15 cellular contexts compared by ENCODE assay signal in the genomic region with DNA sequence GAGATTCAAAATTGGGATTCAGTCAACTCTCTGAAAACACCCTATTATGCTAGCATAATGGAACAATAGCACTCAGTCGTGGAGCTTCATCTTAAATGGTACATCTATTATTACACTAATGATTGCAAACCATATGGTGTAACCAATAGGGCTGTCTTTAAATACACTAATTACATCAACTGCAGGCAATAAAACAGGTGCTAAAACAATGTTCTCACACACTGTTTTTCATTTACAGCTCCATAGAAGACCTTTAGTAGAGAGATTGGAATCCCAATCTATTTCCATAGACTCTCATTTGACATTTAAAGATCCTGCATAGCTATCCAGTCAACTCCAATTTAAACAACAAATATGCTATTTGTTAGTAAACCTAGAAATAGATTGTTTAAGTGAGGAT.
DNase-seq lines count a peak whose midpoint lies in the region; ATAC-seq and TF ChIP-seq lines count a peak whose summit lies in the region.
"Had no signal": no experiment of that assay in that cellular context is flagged by ENCODE, and none has a peak within 500 bp of the region (broad histone marks: within the 10 kb centered on the region; RNA-seq: fewer than 3 reads in every experiment).

No MANE protein-coding gene starts in this region.

- H3K4me1 ChIP-seq in PC-9 (replicated peaks; ENCODE audit: insufficient read depth) (no peaks in the 10 kb centered on the region), SJCRH30 (no peaks in the 10 kb centered on the region)
- H3K4me1 ChIP-seq: BLaER1 treated with 17β-estradiol and CSF1 and Interleukin-3, amounts not matched to agents 10 nM and 100 nM had no signal

- H3K4me3 ChIP-seq in PC-9: no peak overlapping the region
- H3K4me3 ChIP-seq in SJCRH30: no peak overlapping the region
- H3K4me3 ChIP-seq: BLaER1 treated with 17β-estradiol and CSF1 and Interleukin-3, amounts not matched to agents 10 nM and 100 nM had no signal

- H4K20me1 ChIP-seq in PC-9 (ENCODE audit: insufficient read depth): no peaks in the 10 kb centered on the region
- H4K20me1 ChIP-seq: BLaER1 treated with 17β-estradiol and CSF1 and Interleukin-3, amounts not matched to agents 10 nM and 100 nM had no signal

- no peaks in the 10 kb centered on the region for H3K79me2 ChIP-seq in PC-9 (ENCODE audit: low read depth)

- H3K4me2 ChIP-seq in PC-9: no peak overlapping the region
- H3K4me2 ChIP-seq: BLaER1 treated with 17β-estradiol and CSF1 and Interleukin-3, amounts not matched to agents 10 nM and 100 nM had no signal

- CTCF ChIA-PET in PC-9 (lab: Charles Lee): no interaction called here

- H3K36me3 ChIP-seq in PC-9 (ENCODE audit: low read depth): no peaks in the 10 kb centered on the region
- H3K36me3 ChIP-seq in SJCRH30: no peaks in the 10 kb centered on the region
- H3K36me3 ChIP-seq: BLaER1 treated with 17β-estradiol and CSF1 and Interleukin-3, amounts not matched to agents 10 nM and 100 nM had no signal

- H3K27me3 ChIP-seq in PC-9 (ENCODE audit: insufficient read depth, low read depth): no peaks in the 10 kb centered on the region
- no peaks in the 10 kb centered on the region for H3K27me3 ChIP-seq in SJCRH30
- H3K27me3 ChIP-seq: BLaER1 treated with 17β-estradiol and CSF1 and Interleukin-3, amounts not matched to agents 10 nM and 100 nM had no signal

- H2AFZ ChIP-seq in PC-9: no peak overlapping the region

- no peak for TF ChIP-seq CTCF in PC-9 (conservative IDR thresholded peaks at IDR 0.05)

- no peak for ATAC-seq in HG03097 (IDR thresholded peaks at IDR 0.05; ENCODE audit: low FRiP score, unreplicated experiment)

- POLR2A ChIA-PET in PC-9 (lab: Charles Lee; ENCODE audit: unreplicated experiment): no interaction called here

- intact Hi-C loops in PC-9 (cut with micrococcal nuclease; ENCODE audit: unreplicated experiment): no loop called here

- H3K27ac ChIP-seq in PC-9 (no peak overlapping the region), SJCRH30 (no peak overlapping the region)
- H3K27ac ChIP-seq: BLaER1 treated with 17β-estradiol and CSF1 and Interleukin-3, amounts not matched to agents 10 nM and 100 nM had no signal

- H3K9me2 ChIP-seq in PC-9 (ENCODE audit: insufficient read depth): no peaks in the 10 kb centered on the region

- no peaks in the 10 kb centered on the region for H3K9me3 ChIP-seq in PC-9 (ENCODE audit: insufficient read depth, low read depth)
- H3K9me3 ChIP-seq in SJCRH30 (replicated peaks): no peaks in the 10 kb centered on the region

- H3F3A ChIP-seq in PC-9 (ENCODE audit: insufficient read depth, low read depth): no peaks in the 10 kb centered on the region; the same call in 1 of the 2 replicates

- BruUV-seq in PC-9 (replicated peaks; lab: Mats Ljungman, UMichigan): no TSS peak

- peak; percentile 57 for DNase-seq in NCI-H1105 treated with DMSO at 0.1 percent for 48 hours (lab: John Stamatoyannopoulos, UW)
- no peak for DNase-seq in NCI-H1105 (lab: John Stamatoyannopoulos, UW)
- DNase-seq in NCI-H1694 treated with DMSO at 0.1 percent for 48 hours (lab: John Stamatoyannopoulos, UW): peak; percentile 4
- DNase-seq in NCI-H748 treated with DMSO at 0.1 percent for 48 hours (lab: John Stamatoyannopoulos, UW): peak; percentile 83
- peak; percentile 10 for DNase-seq in iPS-NIHi7 (ENCODE audit: extremely low spot score)
- no peak for DNase-seq in PC-9
- no peak for DNase-seq in SJCRH30
- DNase-seq: DMS53, MM.1S, NCI-H187 treated with DMSO at 0.1 percent for 48 hours, NCI-H345, OCI-M1, T1000 had no signal

Comparison
In these comparisons a context has a peak if more than half of its experiments do, and no peak if none do; other contexts are left out.
1. DNase-seq: peak in NCI-H1105 treated with DMSO at 0.1 percent for 48 hours (single experiment), NCI-H1694 treated with DMSO at 0.1 percent for 48 hours (single experiment), NCI-H748 treated with DMSO at 0.1 percent for 48 hours (single experiment) and iPS-NIHi7 (single experiment); none in NCI-H1105 (single experiment), PC-9 (0 of 2) and SJCRH30 (0 of 2).